Comparison of ENCODE assay signal across 2 cellular contexts in genomic region chr3:177102526-177102925, GRCh38.
TF ChIP-seq lines count a peak whose summit lies in the region.

No MANE protein-coding gene starts in this region.

TF ChIP-seq in liver, 16 proteins besides CTCF, POLR2A, EP300 and RAD21 (continued from another document):
- no peak for TF ChIP-seq REST (IDR thresholded peaks at IDR 0.05)

TF ChIP-seq in HepG2, 621 proteins besides CTCF, POLR2A, EP300 and RAD21 (continued from another document):
- TF ChIP-seq ATF6 (CRISPR knock-in tag; conservative IDR thresholded peaks at IDR 0.05) (no peak), ZNF34 (CRISPR knock-in tag; IDR thresholded peaks at IDR 0.05; ENCODE audit: borderline replicate concordance) (no peak), TARDBP (CRISPR knock-in tag; IDR thresholded peaks at IDR 0.05) (no peak), ATF3 (CRISPR knock-in tag; IDR thresholded peaks at IDR 0.05) (no peak), YEATS2 (CRISPR knock-in tag; IDR thresholded peaks at IDR 0.05; ENCODE audit: borderline replicate concordance) (no peak), NFRKB (IDR thresholded peaks at IDR 0.05) (no peak), ZNF556 (CRISPR knock-in tag; IDR thresholded peaks at IDR 0.05; ENCODE audit: borderline replicate concordance) (no peak), ZNF138 (CRISPR knock-in tag; IDR thresholded peaks at IDR 0.05; ENCODE audit: low read depth) (no peak), ZBTB7A (CRISPR knock-in tag; IDR thresholded peaks at IDR 0.05) (no peak), ARNT2 (CRISPR knock-in tag; IDR thresholded peaks at IDR 0.05; ENCODE audit: low read depth) (no peak)
